In the genomic region with DNA sequence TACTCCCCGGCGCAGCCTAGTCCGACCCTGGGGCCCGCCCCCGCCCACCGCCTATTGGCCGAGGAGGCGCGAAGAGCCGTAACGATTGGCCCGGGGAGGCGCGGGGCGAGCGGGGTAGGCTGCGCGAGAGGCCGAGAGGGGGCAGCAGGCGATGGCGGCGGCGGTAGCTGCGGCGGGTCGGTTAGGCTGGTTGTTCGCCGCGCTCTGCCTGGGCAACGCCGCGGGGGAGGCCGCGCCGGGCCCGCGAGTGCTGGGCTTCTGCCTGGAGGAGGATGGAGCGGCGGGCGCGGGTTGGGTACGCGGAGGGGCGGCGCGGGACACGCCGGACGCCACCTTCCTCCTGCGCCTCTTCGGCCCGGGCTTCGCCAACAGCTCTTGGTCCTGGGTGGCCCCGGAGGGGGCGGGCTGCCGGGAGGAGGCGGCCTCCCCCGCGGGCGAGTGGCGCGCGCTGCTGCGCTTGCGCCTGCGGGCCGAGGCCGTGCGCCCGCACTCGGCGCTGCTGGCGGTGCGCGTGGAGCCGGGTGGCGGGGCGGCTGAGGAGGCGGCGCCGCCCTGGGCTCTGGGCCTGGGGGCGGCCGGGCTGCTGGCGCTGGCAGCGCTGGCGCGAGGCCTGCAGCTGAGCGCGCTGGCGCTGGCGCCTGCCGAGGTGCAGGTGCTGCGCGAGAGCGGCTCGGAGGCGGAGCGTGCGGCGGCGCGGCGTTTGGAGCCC, we compare ENCODE assay signal across 8 cellular contexts. TPM values are rescaled to one million over a fixed set of nuclear protein-coding genes. Genes with fewer than 3 reads are reported as not detected.
DNase-seq lines count a peak whose midpoint lies in the region; ATAC-seq, FAIRE-seq and TF ChIP-seq lines count a peak whose summit lies in the region.

A gene (plus strand): TSS at position 142 of the 709 bp plus-strand sequence. CDS start 10 bp downstream, at position 152.

- H3K36me3 Mint-ChIP-seq in activated naive CD8-positive, alpha-beta T cell, result peaks cover 2% of the 10 kb centered on the region

- peak within 1 kb of the TSS; percentile 74 to 86 (median 82) for H3K4me3 ChIP-seq in pancreas
- peak within 1 kb of the TSS; percentile 58 to 85 for H3K4me3 ChIP-seq in tibial artery

- DNase-seq in NCI-H1105 treated with DMSO at 0.1 percent for 48 hours (lab: John Stamatoyannopoulos, UW) (peak; percentile 82), SKM-1 treated with dmso at 0.1 percent for 144 hours (lab: John Stamatoyannopoulos, UW; ENCODE audit: unreplicated experiment) (peak; percentile 92), head of caudate nucleus (peak; percentile 89 to 99 (median 98)), pancreas (peak; percentile 96 to 99 (median 98)), tibial artery (peak; percentile 96 to 98)

- peak within 1 kb of the TSS; percentile 91 for H3K4me3 Mint-ChIP-seq in activated naive CD8-positive, alpha-beta T cell

- TF ChIP-seq CTCF in GM12874 (IDR thresholded peaks at IDR 0.05; ENCODE audit: insufficient read depth, low read depth, low read length) (peak; percentile 67), pancreas (IDR thresholded peaks at IDR 0.05) (peak; percentile 47 to 66 (median 58)), tibial artery (IDR thresholded peaks at IDR 0.05) (peak; percentile 66 to 67)

- no peaks in the 10 kb centered on the region for H3K9me3 ChIP-seq in pancreas
- H3K9me3 ChIP-seq in tibial artery, result no peaks in the 10 kb centered on the region

- H3K27ac ChIP-seq in pancreas (peak within 1 kb of the TSS; percentile 84 to 98 (median 91)), tibial artery (peak within 1 kb of the TSS; percentile 77 to 95)

- no peaks in the 10 kb centered on the region for H3K27me3 Mint-ChIP-seq in activated naive CD8-positive, alpha-beta T cell

- H3K27me3 ChIP-seq in pancreas, result no peaks in the 10 kb centered on the region
- no peaks in the 10 kb centered on the region for H3K27me3 ChIP-seq in tibial artery

- 1% methylated on average over 69 to 103 of the region's 103 CpGs for WGBS in pancreas, 2 donors

- H3K9me3 Mint-ChIP-seq in activated naive CD8-positive, alpha-beta T cell (ENCODE audit: low read depth), result no peaks in the 10 kb centered on the region

- H3K36me3 ChIP-seq in pancreas, result no peaks in the 10 kb centered on the region
- peaks cover 0 to 16% (median under 1%) of the 10 kb centered on the region in 3 donors for H3K36me3 ChIP-seq in tibial artery

- H3K4me1 ChIP-seq in pancreas (peaks cover 21 to 45% (median 29%) of the 10 kb centered on the region in 3 donors), tibial artery (peaks cover 0 to 58% (median 40%) of the 10 kb centered on the region in 4 donors)

- peaks cover 49% of the 10 kb centered on the region for H3K4me1 Mint-ChIP-seq in activated naive CD8-positive, alpha-beta T cell (ENCODE audit: low read depth)

- intact Hi-C loops in head of caudate nucleus (cut with DNase I), result loop anchor here (2.0 to 5.0 kb wide), 2 partner anchors 43 to 54 kb away; a partner anchor contains a TSS
- intact Hi-C loops in pancreas (cut with DNase I), result no loop called here
- intact Hi-C loops in tibial artery (cut with DNase I; ENCODE audit: low total_unique reads), result loop anchor here (5.0 kb wide), 1 partner anchor 41 kb away; a partner anchor contains a TSS

- peak; percentile 92 for ATAC-seq in HG02759 (IDR thresholded peaks at IDR 0.05; ENCODE audit: unreplicated experiment)
- ATAC-seq in pancreas, result peak; percentile 84 to 94 (median 86)

- no peak for FAIRE-seq in pancreas (lab: Jason Lieb, UNC)

- peak within 1 kb of the TSS; percentile 77 for H3K27ac Mint-ChIP-seq in activated naive CD8-positive, alpha-beta T cell

RNA-seq across cellular contexts. Expression of the gene that starts here (rescaled TPM):
- 10 to 100 TPM; 16.8 to 35.1 (median 26.0) TPM for total RNA-seq in pancreas
- 10 to 100 TPM; 13.6 to 15.6 TPM for polyA plus RNA-seq in pancreas

Comparison
In these comparisons a context has a peak if more than half of its experiments do, and no peak if none do; other contexts are left out.
1. Peak in every context shown above with its lines: DNase-seq, ATAC-seq, H3K4me3 ChIP-seq and H3K27ac ChIP-seq.
2. intact Hi-C loops: an anchor here in head of caudate nucleus (2.0 to 5.0 kb wide) and tibial artery (5.0 kb wide); none called in pancreas.